8 cellular contexts compared by ENCODE assay signal in the genomic region with DNA sequence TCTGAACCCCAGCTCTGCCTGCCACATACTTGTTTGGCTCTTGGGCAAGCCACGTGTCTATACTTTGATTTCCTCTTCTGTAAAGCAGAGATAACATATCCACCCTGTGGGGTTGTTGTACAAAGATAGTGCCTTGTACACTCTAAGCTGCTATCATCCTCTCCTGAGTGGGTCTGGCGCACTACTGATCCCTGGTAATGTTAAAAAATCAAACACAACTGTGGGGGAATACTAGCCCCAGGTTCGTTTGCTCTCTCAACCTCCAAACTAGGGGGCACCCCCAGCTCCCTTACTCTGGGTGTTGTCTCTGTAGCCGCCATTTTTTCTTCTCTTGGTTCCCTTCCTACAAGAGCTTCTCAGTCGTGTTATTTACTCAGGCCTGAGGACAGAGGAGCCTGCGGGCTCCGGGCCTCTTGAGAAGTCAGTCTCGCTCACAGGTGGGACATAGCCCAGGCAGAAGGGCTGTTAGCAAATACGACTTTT. TPM values are rescaled to one million over a fixed set of nuclear protein-coding genes. Genes with fewer than 3 reads are reported as not detected.
A peak's percentile ranks its signal among the peaks of the same experiment; 100 is the strongest.
DNase-seq lines count a peak whose midpoint lies in the region; ATAC-seq and FAIRE-seq lines count a peak whose summit lies in the region.

No MANE protein-coding gene starts in this region.

- 58% methylated on average over 9 of the region's 9 CpGs for WGBS in thymus

- ATAC-seq in GM21390 (IDR thresholded peaks at IDR 0.05; ENCODE audit: unreplicated experiment): no peak

- H3K27ac Mint-ChIP-seq in activated CD4-positive, alpha-beta memory T cell treated with anti-CD3 and anti-CD28 coated beads, Interleukin-2, amount 10 ng/mL, durations not matched to agents 7 days and 5 days: peak overlapping the region; percentile 83

- H3K27me3 ChIP-seq in iPS-15b (ENCODE audit: control insufficient read depth, insufficient read depth, low read length) (peaks cover 14% of the 10 kb centered on the region), thymus (ENCODE audit: control insufficient read depth, insufficient read depth) (no peaks in the 10 kb centered on the region)

- H3K27me3 Mint-ChIP-seq in activated CD4-positive, alpha-beta memory T cell treated with anti-CD3 and anti-CD28 coated beads, Interleukin-2, amount 10 ng/mL, durations not matched to agents 7 days and 5 days: no peaks in the 10 kb centered on the region

- POLR2A ChIA-PET in activated CD4-positive, alpha-beta memory T cell treated with anti-CD3 and anti-CD28 coated beads, Interleukin-2, amount 10 ng/mL, durations not matched to agents 7 days and 5 days (lab: Charles Lee): interaction anchor here (0.7 to 4.6 kb wide), 16 partner anchors 9 to 767 kb away, joined by 3 to 42 read pairs (median 4); partner anchors contain the start of genes DBNL, H2AZ2, PGAM2 and POLD2

- FAIRE-seq in HTR-8/SVneo (lab: Jason Lieb, UNC): no peak

- H3K9me3 ChIP-seq in iPS-15b (ENCODE audit: control insufficient read depth, insufficient read depth, low read length): no peaks in the 10 kb centered on the region
- no peaks in the 10 kb centered on the region for H3K9me3 ChIP-seq in thymus (ENCODE audit: control insufficient read depth)

- H3K9me3 Mint-ChIP-seq in activated CD4-positive, alpha-beta memory T cell treated with anti-CD3 and anti-CD28 coated beads, Interleukin-2, amount 10 ng/mL, durations not matched to agents 7 days and 5 days: no peaks in the 10 kb centered on the region

- H3K27ac ChIP-seq in thymus (ENCODE audit: low read depth): peak overlapping the region; percentile 78

- H3K9ac ChIP-seq in iPS-15b (ENCODE audit: low read depth, low read length): no peak overlapping the region

- CTCF ChIA-PET in activated CD4-positive, alpha-beta memory T cell treated with anti-CD3 and anti-CD28 coated beads, Interleukin-2, amount 10 ng/mL, durations not matched to agents 7 days and 5 days (lab: Charles Lee): interaction anchor here (0.6 to 0.9 kb wide), 4 partner anchors 34 to 116 kb away, joined by 3 to 4 read pairs (median 3); partner anchors contain the start of gene POLD2

- H3K4me1 ChIP-seq in iPS-15b (ENCODE audit: control insufficient read depth, insufficient read depth, low read length): no peaks in the 10 kb centered on the region
- peaks cover 26% of the 10 kb centered on the region for H3K4me1 ChIP-seq in thymus (ENCODE audit: control insufficient read depth, insufficient read depth, low read length)

- peak; percentile 22 to 23 for DNase-seq in activated CD4-positive, alpha-beta T cell treated with anti-CD3 and anti-CD28 coated beads for 4 hours
- no peak for DNase-seq in activated CD4-positive, alpha-beta T cell treated with anti-CD3 and anti-CD28 coated beads for 1 hour
- DNase-seq in activated CD4-positive, alpha-beta memory T cell treated with anti-CD3 and anti-CD28 coated beads, Interleukin-2, amount 10 ng/mL, durations not matched to agents 7 days and 5 days: peak; percentile 47
- DNase-seq in HTR-8/SVneo (ENCODE audit: insufficient read length, low spot score): no peak
- no peak for DNase-seq in stimulated activated CD4-positive, alpha-beta T cell treated with anti-CD3 and anti-CD28 coated beads, Interleukin-12 subunit alpha, Interleukin-12 subunit beta, amount 100 ng/mL, for 4 hours

- H3K4me3 ChIP-seq in iPS-15b (ENCODE audit: low read depth, low read length) (peak overlapping the region; percentile 81), thymus (ENCODE audit: low read length) (peak overlapping the region; percentile 89)

- peak overlapping the region; percentile 78 for H3K4me3 Mint-ChIP-seq in activated CD4-positive, alpha-beta memory T cell treated with anti-CD3 and anti-CD28 coated beads, Interleukin-2, amount 10 ng/mL, durations not matched to agents 7 days and 5 days

- H3K4me1 Mint-ChIP-seq in activated CD4-positive, alpha-beta memory T cell treated with anti-CD3 and anti-CD28 coated beads, Interleukin-2, amount 10 ng/mL, durations not matched to agents 7 days and 5 days: peaks cover 46% of the 10 kb centered on the region

- H3K36me3 ChIP-seq in iPS-15b (ENCODE audit: control insufficient read depth, insufficient read depth, low read length) (peaks cover 20% of the 10 kb centered on the region), thymus (ENCODE audit: control insufficient read depth, insufficient read depth) (peaks cover 48% of the 10 kb centered on the region)

- peaks cover 35% of the 10 kb centered on the region for H3K36me3 Mint-ChIP-seq in activated CD4-positive, alpha-beta memory T cell treated with anti-CD3 and anti-CD28 coated beads, Interleukin-2, amount 10 ng/mL, durations not matched to agents 7 days and 5 days (ENCODE audit: low read depth)

RNA-seq across cellular contexts. Expression of gene POLM, which starts 1.0 kb away (rescaled TPM):
- total RNA-seq in activated CD4-positive, alpha-beta memory T cell treated with anti-CD3 and anti-CD28 coated beads, Interleukin-2, amount 10 ng/mL, durations not matched to agents 7 days and 5 days: 10 to 100 TPM; 29.4 to 30.7 TPM
- polyA plus RNA-seq in thymus: 38.6 TPM

RNA-seq across cellular contexts. Expression of gene PGAM2, which starts 15.9 kb away (rescaled TPM):
- total RNA-seq in activated CD4-positive, alpha-beta memory T cell treated with anti-CD3 and anti-CD28 coated beads, Interleukin-2, amount 10 ng/mL, durations not matched to agents 7 days and 5 days: under 1 TPM in 1 of 2 experiments, not detected in 1; 0.43 TPM
- 5.7 TPM for polyA plus RNA-seq in thymus

RNA-seq across cellular contexts. Expression of gene AEBP1, which starts 22.8 kb away (rescaled TPM):
- total RNA-seq in activated CD4-positive, alpha-beta memory T cell treated with anti-CD3 and anti-CD28 coated beads, Interleukin-2, amount 10 ng/mL, durations not matched to agents 7 days and 5 days: under 1 TPM; 0.30 to 0.38 TPM
- polyA plus RNA-seq in thymus: 126 TPM

RNA-seq across cellular contexts. Expression of gene DBNL, which starts 36.8 kb away (rescaled TPM):
- 100 to 1,000 TPM; 175 to 176 TPM for total RNA-seq in activated CD4-positive, alpha-beta memory T cell treated with anti-CD3 and anti-CD28 coated beads, Interleukin-2, amount 10 ng/mL, durations not matched to agents 7 days and 5 days
- 116 TPM for polyA plus RNA-seq in thymus

RNA-seq across cellular contexts. Expression of gene POLD2, which starts 42.0 kb away (rescaled TPM):
- total RNA-seq in activated CD4-positive, alpha-beta memory T cell treated with anti-CD3 and anti-CD28 coated beads, Interleukin-2, amount 10 ng/mL, durations not matched to agents 7 days and 5 days: 10 to 100 TPM; 82.3 to 84.6 TPM
- polyA plus RNA-seq in thymus: 44.0 TPM

Comparison
In these comparisons a context has a peak if more than half of its experiments do, and no peak if none do; other contexts are left out.
1. DNase-seq: peak in activated CD4-positive, alpha-beta T cell treated with anti-CD3 and anti-CD28 coated beads for 4 hours (2 of 2) and activated CD4-positive, alpha-beta memory T cell treated with anti-CD3 and anti-CD28 coated beads, Interleukin-2, amount 10 ng/mL, durations not matched to agents 7 days and 5 days (single experiment); none in activated CD4-positive, alpha-beta T cell treated with anti-CD3 and anti-CD28 coated beads for 1 hour (single experiment), HTR-8/SVneo (single experiment) and stimulated activated CD4-positive, alpha-beta T cell treated with anti-CD3 and anti-CD28 coated beads, Interleukin-12 subunit alpha, Interleukin-12 subunit beta, amount 100 ng/mL, for 4 hours (single experiment).